ENCODE assay signal across 8 cellular contexts in genomic region chr13:102596147-102597028, GRCh38. TPM values are rescaled to one million over a fixed set of nuclear protein-coding genes. Genes with fewer than 3 reads are reported as not detected.
DNase-seq lines count a peak whose midpoint lies in the region; ATAC-seq and TF ChIP-seq lines count a peak whose summit lies in the region.

Gene TPP2, plus strand, starts transcription at chr13:102596986. Its CDS starts 53 bp downstream, at chr13:102597039.

- intact Hi-C loops in activated B cell treated with CpG ODN at 0.5 μM for 24 hours (cut with micrococcal nuclease): loop anchor here (1.0 kb wide), 4 partner anchors 177 to 250 kb away; partner anchors contain the start of genes ERCC5 and TEX30

- DNase-seq in AG08395 (ENCODE audit: low spot score) (peak; percentile 100), NCI-H345 (lab: John Stamatoyannopoulos, UW) (peak; percentile 99), activated B cell treated with CpG ODN at 0.5 μM for 24 hours (peak; percentile 97), caudate nucleus (lab: John Stamatoyannopoulos, UW) (peak; percentile 58 to 99 (median 97)), immature natural killer cell (peak; percentile 98 to 99 (median 98)), smooth muscle cell of the brain vasculature (ENCODE audit: low read depth, low spot score) (peak; percentile 97)

- POLR2A ChIA-PET in activated B cell treated with CpG ODN at 0.5 μM for 24 hours (lab: Charles Lee): interaction anchor here (0.6 to 7.8 kb wide), 17 partner anchors 9 to 1922 kb away, joined by 3 to 235 read pairs (median 4); partner anchors contain the start of genes ERCC5, TEX30 and TMTC4

- H3K36me3 Mint-ChIP-seq in activated B cell treated with CpG ODN at 0.5 μM for 24 hours (ENCODE audit: low read depth): peaks cover 19% of the 10 kb centered on the region
- H3K36me3 Mint-ChIP-seq in immature natural killer cell: no peaks in the 10 kb centered on the region

- H3K27me3 Mint-ChIP-seq in activated B cell treated with CpG ODN at 0.5 μM for 24 hours (no peaks in the 10 kb centered on the region), immature natural killer cell (ENCODE audit: low read depth in 3 of 3) (peaks cover 6 to 17% (median 15%) of the 10 kb centered on the region in 3 donors)

- H3K4me3 Mint-ChIP-seq in activated B cell treated with CpG ODN at 0.5 μM for 24 hours: peak within 1 kb of the TSS; percentile 96
- H3K4me3 Mint-ChIP-seq in immature natural killer cell: peak within 1 kb of the TSS; percentile 94 to 99 (median 97)

- H3K9me3 Mint-ChIP-seq in activated B cell treated with CpG ODN at 0.5 μM for 24 hours (no peaks in the 10 kb centered on the region), immature natural killer cell (no peaks in the 10 kb centered on the region)

- peak; percentile 79 for ATAC-seq in HG03196 (IDR thresholded peaks at IDR 0.05; ENCODE audit: unreplicated experiment)
- peak; percentile 92 for ATAC-seq in activated B cell treated with CpG ODN at 0.5 μM for 24 hours (ENCODE audit: low read depth)

- H3K27ac ChIP-seq in caudate nucleus (ENCODE audit: low read depth, low read length): peak within 1 kb of the TSS; percentile 98

- in situ Hi-C loops in GM18951 (cut with MboI; ENCODE audit: low sequenced_read_pairs, unreplicated experiment): loop anchor here (10.0 to 25.0 kb wide), 2 partner anchors 248 to 541 kb away; partner anchors contain the start of gene ERCC5

- H3K27ac Mint-ChIP-seq in activated B cell treated with CpG ODN at 0.5 μM for 24 hours (peak within 1 kb of the TSS; percentile 98), immature natural killer cell (peak within 1 kb of the TSS; percentile 98 to 100 (median 99))

- TF ChIP-seq CTCF in activated B cell treated with CpG ODN at 0.5 μM for 24 hours (IDR thresholded peaks at IDR 0.05): no peak

- peak; percentile 93 for TF ChIP-seq POLR2A in GM18951 (IDR thresholded peaks at IDR 0.05; ENCODE audit: extremely low read depth, insufficient read depth, insufficient read length)

- CTCF ChIA-PET in activated B cell treated with CpG ODN at 0.5 μM for 24 hours (lab: Charles Lee): interaction anchor here (1.1 to 7.1 kb wide), 3 partner anchors 14 to 250 kb away, joined by 3 to 48 read pairs (median 6); partner anchors contain the start of gene ERCC5

- peaks cover 60% of the 10 kb centered on the region for H3K4me1 Mint-ChIP-seq in activated B cell treated with CpG ODN at 0.5 μM for 24 hours
- H3K4me1 Mint-ChIP-seq in immature natural killer cell: peaks cover 73 to 78% of the 10 kb centered on the region in 2 donors

RNA-seq across cellular contexts. Expression of gene TPP2, which starts in this region (rescaled TPM):
- total RNA-seq in activated B cell treated with CpG ODN at 0.5 μM for 24 hours: 43.7 and 53.1 TPM in 2 replicates
- polyA plus RNA-seq in immature natural killer cell: 10 to 100 TPM; 15.1 to 57.4 (median 37.6) TPM

Comparison
In these comparisons a context has a peak if more than half of its experiments do, and no peak if none do; other contexts are left out.
1. Peak in every context shown above with its lines: DNase-seq, ATAC-seq and H3K27ac ChIP-seq.